In genomic region chr1:208343226-208343625, GRCh38 we compare ENCODE assay signal across 27 cellular contexts.
"Had no signal": no experiment of that assay in that cellular context is flagged by ENCODE, and none has a peak within 500 bp of the region (broad histone marks: within the 10 kb centered on the region; RNA-seq: fewer than 3 reads in every experiment).

No MANE protein-coding gene starts in this region.

- H3K4me1 ChIP-seq: ascending aorta, body of pancreas had no signal

- H3K9me3 ChIP-seq: ascending aorta, body of pancreas had no signal

- DNase-seq: activated CD4-positive, alpha-beta T cell treated with anti-CD3 and anti-CD28 coated beads for 4 hours; activated CD4-positive, alpha-beta T cell treated with anti-CD3 and anti-CD28 coated beads, Interleukin-2, amount 50 U/mL, for 48 hours; activated CD8-positive, alpha-beta memory T cell treated with anti-CD3 and anti-CD28 coated beads, Interleukin-2, amount 10 ng/mL, durations not matched to agents 7 days and 5 days; activated effector memory CD4-positive, alpha-beta T cell treated with Interleukin-2 at 50 U/mL for 16 hours; activated naive CD4-positive, alpha-beta T cell treated with Interleukin-2 at 50 U/mL for 16 hours; activated naive CD8-positive, alpha-beta T cell treated with anti-CD3 and anti-CD28 coated beads, Interleukin-2, amount 50 U/mL, for 24 hours; activated T-cell treated with anti-CD3 and anti-CD28 coated beads, Interleukin-2, amount 50 U/mL, for 24 hours; amniotic stem cell; body of pancreas; central memory CD4-positive, alpha-beta T cell; Karpas-422; MM.1S; NCI-H1105; NCI-H1436 treated with DMSO at 0.1 percent for 48 hours; NCI-H187; NCI-H2081; NCI-H524; SHP77 treated with DMSO at 0.1 percent for 48 hours; T-helper 17 cell; T-helper 9 cell; WERI-Rb-1 had no signal

- H3K27ac ChIP-seq: ascending aorta, body of pancreas, coronary artery, WERI-Rb-1 had no signal

- H3K27me3 ChIP-seq: ascending aorta, body of pancreas had no signal

- H3K4me3 ChIP-seq: ascending aorta, body of pancreas, coronary artery had no signal

- ATAC-seq: activated CD4-positive, CD25-positive, alpha-beta regulatory T cell treated with anti-CD3 and anti-CD28 coated beads, Interleukin-2, amount 50 U/mL, for 24 hours; activated CD8-positive, alpha-beta memory T cell treated with anti-CD3 and anti-CD28 coated beads, Interleukin-2, amount 10 ng/mL, durations not matched to agents 7 days and 5 days; activated naive CD4-positive, alpha-beta T cell treated with anti-CD3 and anti-CD28 coated beads, Interleukin-2, amount 50 U/mL, for 72 hours; activated naive CD8-positive, alpha-beta T cell treated with anti-CD3 and anti-CD28 coated beads, Interleukin-2, amount 50 U/mL, for 24 hours; body of pancreas; T-helper 17 cell had no signal

- H3K36me3 ChIP-seq: ascending aorta, WERI-Rb-1 had no signal

- FAIRE-seq: RCC 7860, TTC549 had no signal
